Comparison of ENCODE assay signal across 8 cellular contexts in genomic region chr6:31559958-31560696, GRCh38. TPM values are rescaled to one million over a fixed set of nuclear protein-coding genes. Genes with fewer than 3 reads are reported as not detected.
DNase-seq lines count a peak whose midpoint lies in the region; ATAC-seq, FAIRE-seq and TF ChIP-seq lines count a peak whose summit lies in the region.

No MANE protein-coding gene starts in this region.

- H3K4me1 Mint-ChIP-seq in brain = no peaks in the 10 kb centered on the region

- H3K36me3 ChIP-seq in RWPE2 (ENCODE audit: low read depth) (peaks cover 43% of the 10 kb centered on the region), left lung (peaks cover 0 to 31% of the 10 kb centered on the region in 2 donors), transverse colon (peaks cover 0 to 14% (median 6%) of the 10 kb centered on the region in 4 donors)

- TF ChIP-seq CTCF in A549 (IDR thresholded peaks at IDR 0.05) (no peak), RWPE2 (IDR thresholded peaks at IDR 0.05; ENCODE audit: poor library complexity, severe bottlenecking) (no peak), brain (conservative IDR thresholded peaks at IDR 0.05) (no peak), left lung (IDR thresholded peaks at IDR 0.05) (no peak), transverse colon (IDR thresholded peaks at IDR 0.05) (no peak)

- peak overlapping the region; percentile 45 for H3K4me2 ChIP-seq in A549

- peaks cover 23% of the 10 kb centered on the region for H3K36me3 Mint-ChIP-seq in brain

- peaks cover 3% of the 10 kb centered on the region for H3K27me3 Mint-ChIP-seq in brain

- FAIRE-seq in A549 (lab: Jason Lieb, UNC) = no peak

- H3K27ac ChIP-seq in A549 = peak overlapping the region; percentile 33 to 74; a peak in 4 of 6 replicates
- H3K27ac ChIP-seq in RWPE2 (ENCODE audit: poor library complexity, severe bottlenecking) = peak overlapping the region; percentile 72
- peak overlapping the region; percentile 70 to 95 for H3K27ac ChIP-seq in left lung
- H3K27ac ChIP-seq in transverse colon = peak overlapping the region; percentile 32 to 69 (median 63)

- H3K4me3 ChIP-seq in A549 (no peak overlapping the region), RWPE2 (ENCODE audit: severe bottlenecking) (no peak overlapping the region), left lung (peak overlapping the region in 1 of 2 donors; percentile 26), transverse colon (no peak overlapping the region)

- intact Hi-C loops in left lung (cut with DNase I) (no loop called here), transverse colon (cut with DNase I; ENCODE audit: low total_unique reads) (no loop called here)

- in situ Hi-C loops in transverse colon (cut with MboI; ENCODE audit: low pct_ligation_motif_present in 1 of 4, low pct_unique_long_range_greater_than_20kb in 1 of 4, low sequenced_read_pairs in 3 of 4) = no loop called here

- no peak overlapping the region for H3K4me3 Mint-ChIP-seq in brain

- DNase-seq in A549 (ENCODE audit: low read depth in 1 of 2, low spot score in 1 of 2) = peak in 1 of 2 experiments; percentile 12
- DNase-seq in RWPE2 (ENCODE audit: low spot score) = peak; percentile 78
- peak; percentile 74 to 89 for DNase-seq in left lung
- DNase-seq in transverse colon = peak; percentile 56
- DNase-seq in LoVo (ENCODE audit: low spot score) = no peak

- CTCF ChIA-PET in A549 (lab: Yijun Ruan, JAX) = interaction anchor here (1.4 to 3.7 kb wide), 5 partner anchors 9 to 67 kb away, joined by 4 to 10 read pairs (median 4); partner anchors contain the start of gene LTB

- peaks cover 27% of the 10 kb centered on the region for H3K4me1 ChIP-seq in A549
- H3K4me1 ChIP-seq in RWPE2 (ENCODE audit: insufficient read depth, poor library complexity, severe bottlenecking) = peaks cover 27% of the 10 kb centered on the region
- H3K4me1 ChIP-seq in left lung = peaks cover 7 to 78% of the 10 kb centered on the region in 2 donors
- H3K4me1 ChIP-seq in transverse colon = peaks cover 0 to 35% (median 7%) of the 10 kb centered on the region in 4 donors

- ATAC-seq in A549 (peak; percentile 64 to 80; a peak in 3 of 6 replicates), GM18868 (IDR thresholded peaks at IDR 0.05; ENCODE audit: unreplicated experiment) (peak; percentile 49), HG03066 (IDR thresholded peaks at IDR 0.05; ENCODE audit: low read depth, unreplicated experiment) (peak; percentile 67), RWPE2 (ENCODE audit: low read depth) (peak; percentile 90), left lung (peak; percentile 72)

- H3K9me3 ChIP-seq in A549 (no peaks in the 10 kb centered on the region), RWPE2 (ENCODE audit: severe bottlenecking) (no peaks in the 10 kb centered on the region), left lung (no peaks in the 10 kb centered on the region), transverse colon (no peaks in the 10 kb centered on the region)

- TF ChIP-seq POLR2A in A549 (IDR thresholded peaks at IDR 0.05; ENCODE audit: low read length) = no peak
- TF ChIP-seq POLR2A in transverse colon (IDR thresholded peaks at IDR 0.05) = no peak

- POLR2A ChIA-PET in A549 (lab: Yijun Ruan, JAX) = no interaction called here

- H3K27me3 ChIP-seq in RWPE2 (ENCODE audit: insufficient read depth, poor library complexity, severe bottlenecking) (no peaks in the 10 kb centered on the region), left lung (no peaks in the 10 kb centered on the region), transverse colon (no peaks in the 10 kb centered on the region)

- TF ChIP-seq EP300 in A549 (IDR thresholded peaks at IDR 0.05) (no peak), transverse colon (IDR thresholded peaks at IDR 0.05; ENCODE audit: low read depth) (no peak)

- TF ChIP-seq RAD21 in A549 (conservative IDR thresholded peaks at IDR 0.05 in 1 of 2, IDR thresholded peaks at IDR 0.05 in 1 of 2) = no peak

- peak overlapping the region in 3 of 5 experiments; percentile 5 to 71 (median 22) for H3K27ac Mint-ChIP-seq in brain

- 56% methylated on average over 7 of the region's 7 CpGs for WGBS in A549 (ENCODE audit: missing lambda C conversion rate)
- 67% methylated on average over 7 of the region's 7 CpGs; no CpG with 5 or more reads in 1 of the 2 donors for WGBS in transverse colon (ENCODE audit: low coverage in 1 of 2), 2 donors

- H3K9me3 Mint-ChIP-seq in brain = no peaks in the 10 kb centered on the region

TF ChIP-seq in A549, 52 proteins besides CTCF, POLR2A, EP300 and RAD21:
- no peak for TF ChIP-seq RFX5 (IDR thresholded peaks at IDR 0.05)
- TF ChIP-seq HES2 (IDR thresholded peaks at IDR 0.05) = no peak

RNA-seq across cellular contexts. Expression of gene LTA, which starts 12.0 kb away (rescaled TPM):
- polyA plus RNA-seq in A549 (2011; rRNA removed) (0.07 TPM in 1 of 2 replicates, not detected in the other), A549 (2017; fragmentation: RNase III; extraction: RNeasy Plus Mini Kit Qiagen cat#74134 plus additional on column Dnase treatment) (0.07 to 0.08 TPM in 2 of 3 replicates, not detected in the other), brain (ENCODE audit: insufficient read depth, low read depth, low replicate concordance) (not detected)
- polyA plus RNA-seq in A549 (2012; cell fraction: cytosol; rRNA removed) = 0.04 TPM in 2 replicates
- 0.05 TPM in 1 of 2 replicates, not detected in the other for polyA plus RNA-seq in A549 (2012; cell fraction: nucleus; rRNA removed)
- not detected in 2 replicates for polyA minus RNA-seq in A549 (2011; rRNA and poly(A)+ RNA removed)
- total RNA-seq in left lung (under 1 TPM; 0.17 to 0.65 TPM), transverse colon (not detected)

RNA-seq across cellular contexts. Expression of gene NFKBIL1, which starts 12.7 kb away (rescaled TPM):
- 3.8 and 5.2 TPM in 2 replicates for polyA plus RNA-seq in A549 (2011; rRNA removed)
- polyA plus RNA-seq in A549 (2012; cell fraction: cytosol; rRNA removed) = 6.4 and 7.7 TPM in 2 replicates
- polyA plus RNA-seq in A549 (2012; cell fraction: nucleus; rRNA removed) = 7.2 and 10.3 TPM in 2 replicates
- polyA plus RNA-seq in A549 (2017; fragmentation: RNase III; extraction: RNeasy Plus Mini Kit Qiagen cat#74134 plus additional on column Dnase treatment) = 7.4 to 9.0 TPM (median 7.6 TPM) in 3 replicates
- polyA minus RNA-seq in A549 (2011; rRNA and poly(A)+ RNA removed) = 3.3 and 4.0 TPM in 2 replicates
- 59.4 TPM for polyA plus RNA-seq in brain (ENCODE audit: insufficient read depth, low read depth, low replicate concordance)
- 10 to 100 TPM; 15.0 to 17.2 TPM for total RNA-seq in left lung
- total RNA-seq in transverse colon = 10 to 100 TPM; 13.7 to 29.5 (median 22.9) TPM

RNA-seq across cellular contexts. Expression of gene ATP6V1G2, which starts 13.7 kb away (rescaled TPM):
- polyA plus RNA-seq in A549 (2011; rRNA removed) (1.2 and 1.5 TPM in 2 replicates), A549 (2017; fragmentation: RNase III; extraction: RNeasy Plus Mini Kit Qiagen cat#74134 plus additional on column Dnase treatment) (0.57 to 0.75 TPM (median 0.64 TPM) in 3 replicates), brain (ENCODE audit: insufficient read depth, low read depth, low replicate concordance) (122 TPM)
- polyA plus RNA-seq in A549 (2012; cell fraction: cytosol; rRNA removed) = 0.60 and 0.71 TPM in 2 replicates
- polyA plus RNA-seq in A549 (2012; cell fraction: nucleus; rRNA removed) = 0.34 and 0.53 TPM in 2 replicates
- 0.88 TPM in 1 of 2 replicates, not detected in the other for polyA minus RNA-seq in A549 (2011; rRNA and poly(A)+ RNA removed)
- total RNA-seq in left lung (1 to 10 TPM; 1.0 to 1.6 TPM), transverse colon (under 1 TPM in 2 of 4 donors, not detected in 2; 0.82 to 0.95 TPM)

RNA-seq across cellular contexts. Expression of gene TNF, which starts 15.2 kb away (rescaled TPM):
- polyA plus RNA-seq in A549 (2011; rRNA removed) (0.07 TPM in 1 of 2 replicates, not detected in the other), A549 (2017; fragmentation: RNase III; extraction: RNeasy Plus Mini Kit Qiagen cat#74134 plus additional on column Dnase treatment) (not detected in 3 replicates), brain (ENCODE audit: insufficient read depth, low read depth, low replicate concordance) (not detected)
- polyA plus RNA-seq in A549 (2012; cell fraction: cytosol; rRNA removed) = not detected in 2 replicates
- polyA plus RNA-seq in A549 (2012; cell fraction: nucleus; rRNA removed) = 0.06 and 0.15 TPM in 2 replicates
- polyA minus RNA-seq in A549 (2011; rRNA and poly(A)+ RNA removed) = not detected in 2 replicates
- total RNA-seq in left lung (10 to 100 TPM in 1 of 2 donors, under 1 TPM in 1; 0.29 to 10.4 TPM), transverse colon (1 to 10 TPM in 1 of 4 donors, under 1 TPM in 1, not detected in 2; 0.41 to 1.1 TPM)

RNA-seq across cellular contexts. Expression of gene DDX39B, which starts 18.3 kb away (rescaled TPM):
- polyA plus RNA-seq in A549 (2011; rRNA removed) (267 and 334 TPM in 2 replicates), A549 (2017; fragmentation: RNase III; extraction: RNeasy Plus Mini Kit Qiagen cat#74134 plus additional on column Dnase treatment) (434 to 464 TPM (median 441 TPM) in 3 replicates), brain (ENCODE audit: insufficient read depth, low read depth, low replicate concordance) (267 TPM)
- 484 and 532 TPM in 2 replicates for polyA plus RNA-seq in A549 (2012; cell fraction: cytosol; rRNA removed)
- polyA plus RNA-seq in A549 (2012; cell fraction: nucleus; rRNA removed) = 701 and 889 TPM in 2 replicates
- polyA minus RNA-seq in A549 (2011; rRNA and poly(A)+ RNA removed) = 883 and 1,070 TPM in 2 replicates
- total RNA-seq in left lung (100 to 1,000 TPM; 201 to 319 TPM), transverse colon (100 to 1,000 TPM; 147 to 519 (median 271) TPM)
